In the genomic region with DNA sequence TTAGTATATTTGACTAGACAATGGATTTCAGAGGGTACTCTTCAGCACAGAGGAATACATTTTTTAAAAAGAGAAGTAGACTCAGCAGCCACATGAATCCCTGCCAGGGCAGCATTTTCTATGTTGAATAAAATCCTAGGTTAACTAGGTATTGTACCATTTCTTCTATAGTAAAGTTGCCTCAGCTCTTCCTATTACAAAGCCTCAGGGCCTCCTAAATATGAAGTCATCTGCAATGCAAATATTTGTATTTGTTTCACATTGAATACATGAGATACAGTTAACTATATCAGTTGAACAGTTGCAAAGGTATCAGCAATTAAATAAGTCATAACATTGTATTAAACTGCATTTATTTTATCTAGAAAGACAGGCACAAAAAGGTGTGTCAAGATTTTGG, we compare ENCODE assay signal across 16 cellular contexts. TPM values are rescaled to one million over a fixed set of nuclear protein-coding genes. Genes with fewer than 3 reads are reported as not detected.
DNase-seq lines count a peak whose midpoint lies in the region; ATAC-seq, FAIRE-seq and TF ChIP-seq lines count a peak whose summit lies in the region.
"Had no signal": no experiment of that assay in that cellular context is flagged by ENCODE, and none has a peak within 500 bp of the region (broad histone marks: within the 10 kb centered on the region; RNA-seq: fewer than 3 reads in every experiment).

No MANE protein-coding gene starts in this region.

- H3K4ac ChIP-seq in H1 (replicated peaks; ENCODE audit: insufficient read length, low read depth, low read length), result no peak overlapping the region

- no peaks in the 10 kb centered on the region; the same call in 2 of the 3 replicates for H3K36me3 Mint-ChIP-seq in GM23338 (ENCODE audit: low read depth)
- no peaks in the 10 kb centered on the region for H3K36me3 Mint-ChIP-seq in stimulated activated memory B cell treated with anti-CD40 and anti-IgM and Interleukin-4, amounts not matched to agents 10 μg/mL and 1 μg/mL and 100 μg/mL, for 72 hours
- H3K36me3 Mint-ChIP-seq: CD14-positive monocyte; CD8-positive, alpha-beta T cell; IgD-negative memory B cell had no signal

- no peak overlapping the region for H2BK20ac ChIP-seq in H1 (ENCODE audit: low read length)

- H2BK5ac ChIP-seq in H1 (ENCODE audit: low read depth, low read length), result no peak overlapping the region

- no peak overlapping the region for H2BK15ac ChIP-seq in H1 (ENCODE audit: low read length)

- H3K4me2 ChIP-seq in GM23338, result 0 out of 2 replicates have a peak overlapping the region, but pooled peaks have one; percentile 0
- peak overlapping the region; percentile 24; the same call in 1 of the 2 replicates for H3K4me2 ChIP-seq in PC-3 (ENCODE audit: low read length)
- no peak overlapping the region; a peak in 1 of 4 replicates for H3K4me2 ChIP-seq in H1 (ENCODE audit: insufficient read depth in 1 of 2, low read depth in 2 of 2, low read length in 2 of 2)

- H3F3A ChIP-seq in GM23338 (replicated peaks; ENCODE audit: low read depth) (no peaks in the 10 kb centered on the region; the same call in 1 of the 2 replicates), PC-3 (ENCODE audit: low read length, unreplicated experiment) (no peaks in the 10 kb centered on the region)

- H2AFZ ChIP-seq in GM23338 (no peak overlapping the region), PC-3 (ENCODE audit: low read length) (no peak overlapping the region), H1 (ENCODE audit: low read length) (0 out of 2 replicates have a peak overlapping the region, but pooled peaks have one; percentile 16)

- no peak overlapping the region for H3K18ac ChIP-seq in H1 (ENCODE audit: extremely low read depth, low read length)

- H3K4me3 ChIP-seq in GM23338 (no peak overlapping the region), PC-3 (ENCODE audit: low read length) (no peak overlapping the region), H1 (ENCODE audit: extremely low read depth in 1 of 4, insufficient read depth in 2 of 4, low read depth in 3 of 4, low read length in 4 of 4) (no peak overlapping the region)
- H3K4me3 ChIP-seq: HAP-1 had no signal

- POLR2A ChIA-PET in PC-3 (lab: Charles Lee; ENCODE audit: unreplicated experiment), result no interaction called here
- POLR2A ChIA-PET in H1 (lab: Charles Lee; ENCODE audit: partially characterized antibody), result no interaction called here

- no peak overlapping the region for H4K91ac ChIP-seq in H1 (replicated peaks; ENCODE audit: insufficient read length, low read length)

- no peak for TF ChIP-seq POLR2A in H1 (IDR thresholded peaks at IDR 0.05; ENCODE audit: control extremely low read depth in 1 of 2, low read depth in 2 of 2, low read length in 2 of 2)

- no peaks in the 10 kb centered on the region for H4K20me1 ChIP-seq in GM23338 (replicated peaks; ENCODE audit: insufficient read depth)
- H4K20me1 ChIP-seq in PC-3 (ENCODE audit: low read length), result no peaks in the 10 kb centered on the region
- no peaks in the 10 kb centered on the region for H4K20me1 ChIP-seq in H1 (replicated peaks in 1 of 2; ENCODE audit: control insufficient read depth in 1 of 2, insufficient read depth in 2 of 2, low read length in 2 of 2)

- intact Hi-C loops in PC-3 (cut with micrococcal nuclease), result no loop called here

- H3K27me3 Mint-ChIP-seq in GM23338 (ENCODE audit: insufficient read depth, low read depth, poor library complexity), result no peaks in the 10 kb centered on the region
- no peaks in the 10 kb centered on the region for H3K27me3 Mint-ChIP-seq in stimulated activated memory B cell treated with anti-CD40 and anti-IgM and Interleukin-4, amounts not matched to agents 10 μg/mL and 1 μg/mL and 100 μg/mL, for 72 hours
- H3K27me3 Mint-ChIP-seq: IgD-negative memory B cell had no signal

- H3K9ac ChIP-seq in PC-3 (ENCODE audit: low read length) (no peak overlapping the region), H1 (replicated peaks in 1 of 4; ENCODE audit: extremely low read depth in 1 of 4, low read depth in 3 of 4, low read length in 3 of 4) (no peak overlapping the region)

- peaks cover 40% of the 10 kb centered on the region for H3K4me1 Mint-ChIP-seq in GM23338
- no peaks in the 10 kb centered on the region for H3K4me1 Mint-ChIP-seq in stimulated activated memory B cell treated with anti-CD40 and anti-IgM and Interleukin-4, amounts not matched to agents 10 μg/mL and 1 μg/mL and 100 μg/mL, for 72 hours
- H3K4me1 Mint-ChIP-seq: CD14-positive monocyte, IgD-negative memory B cell had no signal

- peaks cover 6% of the 10 kb centered on the region; the same call in 2 of the 3 replicates for H3K9me3 Mint-ChIP-seq in GM23338
- peaks cover 4% of the 10 kb centered on the region for H3K9me3 Mint-ChIP-seq in stimulated activated memory B cell treated with anti-CD40 and anti-IgM and Interleukin-4, amounts not matched to agents 10 μg/mL and 1 μg/mL and 100 μg/mL, for 72 hours

- H3K79me2 ChIP-seq in GM23338 (replicated peaks; ENCODE audit: insufficient read depth) (no peaks in the 10 kb centered on the region), PC-3 (ENCODE audit: low read length) (no peaks in the 10 kb centered on the region), H1 (ENCODE audit: control insufficient read depth in 1 of 2, insufficient read depth in 2 of 2, low read length in 2 of 2) (no peaks in the 10 kb centered on the region)

- H3K4me1 ChIP-seq in GM23338 (ENCODE audit: insufficient read depth) (peaks cover 44% of the 10 kb centered on the region), PC-3 (ENCODE audit: insufficient read depth, low read length) (peaks cover 26% of the 10 kb centered on the region), H1 (replicated peaks in 1 of 4; ENCODE audit: control insufficient read depth in 3 of 4, insufficient read depth in 4 of 4, low read length in 3 of 4) (peaks cover 3 to 11% (median 5%) of the 10 kb centered on the region in 4 experiments; a peak in 6 of 7 replicates)

- H3K4me3 Mint-ChIP-seq in GM23338, result no peak overlapping the region
- no peak overlapping the region for H3K4me3 Mint-ChIP-seq in stimulated activated memory B cell treated with anti-CD40 and anti-IgM and Interleukin-4, amounts not matched to agents 10 μg/mL and 1 μg/mL and 100 μg/mL, for 72 hours
- H3K4me3 Mint-ChIP-seq: CD14-positive monocyte; CD8-positive, alpha-beta T cell; IgD-negative memory B cell had no signal

- no peak for TF ChIP-seq RAD21 in H1 (IDR thresholded peaks at IDR 0.05 in 1 of 2, conservative IDR thresholded peaks at IDR 0.05 in 1 of 2; ENCODE audit: low read depth in 2 of 2, low read length in 2 of 2)

- DNase-seq in GM23338 (ENCODE audit: low spot score), result no peak
- peak; percentile 76 for DNase-seq in PC-3
- no peak for DNase-seq in H1 (ENCODE audit: low read depth in 1 of 2, low spot score in 2 of 2)
- no peak for DNase-seq in G401 (ENCODE audit: low spot score)
- no peak for DNase-seq in SKM-1 (lab: John Stamatoyannopoulos, UW; ENCODE audit: unreplicated experiment)
- DNase-seq: CD8-positive, alpha-beta T cell; COR-L47; DMS153; GOT3 had no signal

- no peak overlapping the region for H2BK120ac ChIP-seq in H1 (replicated peaks; ENCODE audit: low read depth, low read length)

- H3K36me3 ChIP-seq in GM23338 (ENCODE audit: insufficient read depth), result no peaks in the 10 kb centered on the region
- H3K36me3 ChIP-seq in PC-3 (ENCODE audit: low read depth, low read length), result no peaks in the 10 kb centered on the region; the same call in 1 of the 2 replicates
- no peaks in the 10 kb centered on the region for H3K36me3 ChIP-seq in H1 (ENCODE audit: control insufficient read depth in 2 of 4, insufficient read depth in 4 of 4, low read length in 3 of 4)
- H3K36me3 ChIP-seq: HAP-1 had no signal

- H3K27ac Mint-ChIP-seq in GM23338, result peak overlapping the region; percentile 57; the same call in 1 of the 2 replicates
- no peak overlapping the region for H3K27ac Mint-ChIP-seq in stimulated activated memory B cell treated with anti-CD40 and anti-IgM and Interleukin-4, amounts not matched to agents 10 μg/mL and 1 μg/mL and 100 μg/mL, for 72 hours
- H3K27ac Mint-ChIP-seq: CD14-positive monocyte; CD8-positive, alpha-beta T cell; IgD-negative memory B cell had no signal

- no peak for TF ChIP-seq EP300 in H1 (IDR thresholded peaks at IDR 0.05; ENCODE audit: borderline replicate concordance in 1 of 2, low read depth in 2 of 2, low read length in 2 of 2)

- H3K23ac ChIP-seq in H1 (ENCODE audit: insufficient read length), result no peak overlapping the region

- H4K8ac ChIP-seq in H1 (ENCODE audit: extremely low read depth, insufficient read depth, low read length), result no peak overlapping the region

- no peak overlapping the region for H3K14ac ChIP-seq in H1 (ENCODE audit: insufficient read length)

- peak overlapping the region; percentile 38 for H3K27ac ChIP-seq in 22Rv1
- H3K27ac ChIP-seq in GM23338 (ENCODE audit: low read depth), result no peak overlapping the region
- no peak overlapping the region for H3K27ac ChIP-seq in PC-3 (ENCODE audit: low read length)
- H3K27ac ChIP-seq in H1 (ENCODE audit: low read depth, low read length), result no peak overlapping the region

- H4K5ac ChIP-seq in H1 (ENCODE audit: insufficient read length, low read depth, low read length), result no peak overlapping the region

- no peak overlapping the region for H2BK12ac ChIP-seq in H1 (ENCODE audit: low read depth, low read length)

- in situ Hi-C loops in G401 (cut with HindIII; ENCODE audit: low sequenced_read_pairs), result no loop called here

- no peak for FAIRE-seq in H1 (lab: Jason Lieb, UNC)
- FAIRE-seq: A204.1, D721Med had no signal

- TF ChIP-seq CTCF in 22Rv1 (IDR thresholded peaks at IDR 0.05), result no peak
- TF ChIP-seq CTCF in GM23338 (conservative IDR thresholded peaks at IDR 0.05; ENCODE audit: low read depth in 2 of 2), result no peak
- TF ChIP-seq CTCF in PC-3 (conservative IDR thresholded peaks at IDR 0.05; ENCODE audit: low read depth, low read length), result no peak
- TF ChIP-seq CTCF in H1 (IDR thresholded peaks at IDR 0.05; ENCODE audit: control extremely low read depth in 1 of 3, insufficient read depth in 1 of 3, low read depth in 1 of 3, low read length in 3 of 3), result no peak

- H3K9me3 ChIP-seq in PC-3 (ENCODE audit: low read length) (no peaks in the 10 kb centered on the region), H1 (ENCODE audit: insufficient read depth in 2 of 2, low read depth in 1 of 2, low read length in 1 of 2) (no peaks in the 10 kb centered on the region)
- H3K9me3 ChIP-seq: HAP-1 had no signal

- H3K27me3 ChIP-seq in GM23338 (ENCODE audit: insufficient read depth) (no peaks in the 10 kb centered on the region), PC-3 (ENCODE audit: low read length) (no peaks in the 10 kb centered on the region), H1 (replicated peaks in 1 of 4; ENCODE audit: control insufficient read depth in 3 of 4, extremely low read depth in 1 of 4, insufficient read depth in 3 of 4, low read length in 3 of 4) (no peaks in the 10 kb centered on the region)

- ATAC-seq in GM23338, result no peak
- ATAC-seq in PC-3, result peak; percentile 94
- ATAC-seq in stimulated activated memory B cell treated with anti-CD40 and anti-IgM and Interleukin-4, amounts not matched to agents 10 μg/mL and 1 μg/mL and 100 μg/mL, for 72 hours, result no peak
- ATAC-seq: CD8-positive, alpha-beta T cell had no signal

- H3K9me2 ChIP-seq in GM23338 (ENCODE audit: insufficient read depth), result no peaks in the 10 kb centered on the region
- H3K9me2 ChIP-seq in PC-3 (replicated peaks; ENCODE audit: low read length), result no peaks in the 10 kb centered on the region

- H3K23me2 ChIP-seq in H1 (ENCODE audit: low read depth, low read length), result no peaks in the 10 kb centered on the region

- H2AK5ac ChIP-seq in H1 (ENCODE audit: low read depth, low read length), result no peak overlapping the region

- H3K79me1 ChIP-seq in H1 (ENCODE audit: low read depth, low read length), result no peaks in the 10 kb centered on the region

- H3K56ac ChIP-seq in H1 (replicated peaks; ENCODE audit: insufficient read length, low read depth, low read length), result no peak overlapping the region

- CTCF ChIA-PET in PC-3 (lab: Charles Lee) (no interaction called here), H1 (lab: Charles Lee; ENCODE audit: partially characterized antibody) (interaction anchor here (0.8 to 2.2 kb wide), 3 partner anchors 9 to 16 kb away, joined by 4 to 6 read pairs (median 4); no protein-coding TSS in a partner anchor)

- no TSS peak for BruUV-seq in PC-3 (replicated peaks; lab: Mats Ljungman, UMichigan)

RNA-seq across cellular contexts. Expression of gene NUDT12, which starts 59.5 kb away (rescaled TPM):
- 12.8 and 16.8 TPM in 2 replicates for total RNA-seq in GM23338 (2014; rRNA removed; shearing (Covaris generic))
- polyA plus RNA-seq in GM23338 (2016; fragmentation: Nextera tagmentation; extraction: Ambion mirVana), result 9.3 and 11.5 TPM in 2 replicates
- 9.2 and 10.9 TPM in 2 replicates for total RNA-seq in PC-3 (2014; rRNA removed)
- total RNA-seq in H1 (2021; fragmentation: NEBNext Ultra II Directional; extraction: Animal tissue kit (Norgen Biotek cat#: 25700)), result 12.5 and 14.0 TPM in 2 replicates
- polyA plus RNA-seq in H1 (2011; rRNA removed), result 3.0 and 3.6 TPM in 2 replicates
- 7.2 TPM for polyA plus RNA-seq in H1 (2011; cell fraction: cytosol; rRNA removed)
- polyA plus RNA-seq in H1 (2011; cell fraction: nucleus; rRNA removed), result 6.3 TPM
- 7.3 to 14.8 TPM (median 7.8 TPM) in 4 replicates for polyA plus RNA-seq in H1 (2012, experiment 1 of 2)
- 1.2 TPM for polyA plus RNA-seq in H1 (2012, experiment 2 of 2)
- polyA plus RNA-seq in H1 (2013, experiment 1 of 2), result 12.9 TPM
- polyA plus RNA-seq in H1 (2013, experiment 2 of 2), result 10.3 TPM
- 6.5 and 8.5 TPM in 2 replicates for polyA minus RNA-seq in H1 (2011; rRNA and poly(A)+ RNA removed)
- polyA minus RNA-seq in H1 (2011; cell fraction: cytosol; rRNA and poly(A)+ RNA removed), result 5.7 TPM
- polyA minus RNA-seq in H1 (2011; cell fraction: nucleus; rRNA and poly(A)+ RNA removed), result 11.0 TPM
- total RNA-seq in G401 (2014; rRNA removed; shearing (Covaris generic)), result 15.1 and 19.1 TPM in 2 replicates

Comparison
In these comparisons a context has a peak if more than half of its experiments do, and no peak if none do; other contexts are left out.
1. H3K4me2 ChIP-seq: peak in GM23338 (single experiment) and PC-3 (single experiment); none in H1 (0 of 2).